Comparison of ENCODE assay signal across 9 cellular contexts in the genomic region with DNA sequence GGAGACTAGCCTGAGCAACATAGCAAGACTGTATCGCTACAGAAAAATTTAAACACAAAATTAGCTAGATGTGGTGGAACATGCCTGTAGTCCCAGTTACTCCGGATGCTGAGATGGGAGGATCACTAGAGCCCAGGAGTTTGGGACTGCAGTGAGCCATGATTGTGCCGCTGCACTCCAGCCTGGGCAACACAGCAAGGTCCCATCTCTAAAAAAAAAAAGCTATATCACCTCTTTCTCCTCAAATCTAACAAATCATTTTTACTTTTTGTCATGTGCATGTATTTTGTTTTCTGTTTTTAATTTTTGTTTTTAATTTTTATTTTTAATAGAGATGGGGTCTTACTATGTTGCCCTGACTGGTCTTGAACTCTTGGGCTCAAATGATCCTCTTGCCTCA. TPM values are rescaled to one million over a fixed set of nuclear protein-coding genes. Genes with fewer than 3 reads are reported as not detected.
"Had no signal": no experiment of that assay in that cellular context is flagged by ENCODE, and none has a peak within 500 bp of the region (broad histone marks: within the 10 kb centered on the region; RNA-seq: fewer than 3 reads in every experiment).

No MANE protein-coding gene starts in this region.

- DNase-seq: H9, HCEC 1CT, KG1 had no signal

- H3K4me3 ChIP-seq: GM23338 had no signal

- FAIRE-seq: H1, H54, HTR-8/SVneo had no signal

- H3K4me2 ChIP-seq: GM23338 had no signal

- ATAC-seq: GM23338 had no signal

- H2AFZ ChIP-seq: GM23338 had no signal

RNA-seq across cellular contexts. Expression of a gene that starts 13.3 kb away (rescaled TPM):
- total RNA-seq: GM23338, H1, H9, HT-29 had no signal
- polyA plus RNA-seq: GM23338, H1, IgD-negative memory B cell had no signal

RNA-seq across cellular contexts. Expression of a gene that starts 29.7 kb away (rescaled TPM):
- total RNA-seq: GM23338, H1, H9, HT-29 had no signal
- polyA plus RNA-seq: GM23338, H1 had no signal

RNA-seq across cellular contexts. Expression of a gene that starts 48.7 kb away (rescaled TPM):
- total RNA-seq: HT-29 had no signal
- polyA plus RNA-seq: IgD-negative memory B cell had no signal
